ENCODE assay signal across 16 cellular contexts in genomic region chr17:28707339-28707720, GRCh38. TPM values are rescaled to one million over a fixed set of nuclear protein-coding genes. Genes with fewer than 3 reads are reported as not detected.
"Had no signal": no experiment of that assay in that cellular context is flagged by ENCODE, and none has a peak within 500 bp of the region (broad histone marks: within the 10 kb centered on the region; RNA-seq: fewer than 3 reads in every experiment).

No MANE protein-coding gene starts in this region.

- H3K4me3 Mint-ChIP-seq: activated naive CD8-positive, alpha-beta T cell treated with anti-CD3 and anti-CD28 coated beads, Interleukin-2, amount 10 ng/mL, durations not matched to agents 7 days and 5 days; activated T-cell treated with anti-CD3 and anti-CD28 coated beads, Interleukin-2, amount 50 U/mL, for 24 hours had no signal

- H3K27me3 ChIP-seq: ascending aorta, esophagus squamous epithelium, left lung, tibial artery, vagina had no signal

- ATAC-seq: left lung had no signal

- DNase-seq: activated CD4-positive, alpha-beta T cell treated with anti-CD3 and anti-CD28 coated beads for 4 hours; activated gamma-delta T cell; activated naive CD8-positive, alpha-beta T cell treated with anti-CD3 and anti-CD28 coated beads, Interleukin-2, amount 10 ng/mL, durations not matched to agents 7 days and 5 days; activated T-cell treated with anti-CD3 and anti-CD28 coated beads, Interleukin-2, amount 50 U/mL, for 24 hours; esophagus squamous epithelium; foreskin fibroblast; head of caudate nucleus; mesenchymal stem cell; stimulated activated CD4-positive, alpha-beta T cell treated with anti-CD3 and anti-CD28 coated beads, Interleukin-4, amount 100 ng/mL, for 4 hours; T1000; tibial artery had no signal

- H3K27ac ChIP-seq: ascending aorta, esophagus squamous epithelium, left lung, skin epidermis, tibial artery, vagina, VCaP had no signal

- H3K9me3 Mint-ChIP-seq: activated naive CD8-positive, alpha-beta T cell treated with anti-CD3 and anti-CD28 coated beads, Interleukin-2, amount 10 ng/mL, durations not matched to agents 7 days and 5 days; activated T-cell treated with anti-CD3 and anti-CD28 coated beads, Interleukin-2, amount 50 U/mL, for 24 hours had no signal

- H3K9me3 ChIP-seq: ascending aorta, esophagus squamous epithelium, left lung, tibial artery, vagina had no signal

- H3K27me3 Mint-ChIP-seq: activated naive CD8-positive, alpha-beta T cell treated with anti-CD3 and anti-CD28 coated beads, Interleukin-2, amount 10 ng/mL, durations not matched to agents 7 days and 5 days had no signal

- H3K27ac Mint-ChIP-seq: activated naive CD8-positive, alpha-beta T cell treated with anti-CD3 and anti-CD28 coated beads, Interleukin-2, amount 10 ng/mL, durations not matched to agents 7 days and 5 days; activated T-cell treated with anti-CD3 and anti-CD28 coated beads, Interleukin-2, amount 50 U/mL, for 24 hours had no signal

- H3K4me3 ChIP-seq: ascending aorta, esophagus squamous epithelium, left lung, skin epidermis, tibial artery, vagina had no signal

RNA-seq across cellular contexts. Expression of gene TLCD1, which starts 18.7 kb away (rescaled TPM):
- total RNA-seq: ascending aorta had no signal
